In genomic region chr3:108546249-108546648, GRCh38 we compare ENCODE assay signal across 12 cellular contexts. TPM values are rescaled to one million over a fixed set of nuclear protein-coding genes. Genes with fewer than 3 reads are reported as not detected.
DNase-seq lines count a peak whose midpoint lies in the region; ATAC-seq, FAIRE-seq and TF ChIP-seq lines count a peak whose summit lies in the region.
"Had no signal": no experiment of that assay in that cellular context is flagged by ENCODE, and none has a peak within 500 bp of the region (broad histone marks: within the 10 kb centered on the region; RNA-seq: fewer than 3 reads in every experiment).

No MANE protein-coding gene starts in this region.

- H3K27me3 Mint-ChIP-seq in osteocyte (ENCODE audit: unreplicated experiment): no peaks in the 10 kb centered on the region

- DNase-seq in GM19239 (ENCODE audit: insufficient read length, low spot score) (no peak), dermis blood vessel endothelial cell (peak; percentile 30), osteocyte (ENCODE audit: extremely low spot score, unreplicated experiment) (no peak), OCI-M2 (lab: John Stamatoyannopoulos, UW; ENCODE audit: unreplicated experiment) (no peak), AG08395 (ENCODE audit: low spot score) (no peak)
- DNase-seq: activated naive CD4-positive, alpha-beta T cell treated with anti-CD3 and anti-CD28 coated beads, Interleukin-2, amount 50 U/mL, for 16 hours; Karpas-422; left ventricle myocardium superior; stimulated activated CD4-positive, alpha-beta T cell treated with anti-CD3 and anti-CD28 coated beads, Interleukin-12 subunit alpha, Interleukin-12 subunit beta, amount 100 ng/mL, for 4 hours; substantia nigra had no signal

- no peaks in the 10 kb centered on the region for H3K9me3 Mint-ChIP-seq in osteocyte (ENCODE audit: unreplicated experiment)

- peaks cover 8% of the 10 kb centered on the region for H3K36me3 Mint-ChIP-seq in osteocyte (ENCODE audit: unreplicated experiment)

- TF ChIP-seq CTCF in osteocyte (IDR thresholded peaks at IDR 0.05): no peak

- peaks cover 12% of the 10 kb centered on the region for H3K4me1 Mint-ChIP-seq in osteocyte (ENCODE audit: unreplicated experiment)

- ATAC-seq in HG03039 (IDR thresholded peaks at IDR 0.05; ENCODE audit: unreplicated experiment) (peak; percentile 56), GM21528 (IDR thresholded peaks at IDR 0.05; ENCODE audit: low FRiP score, unreplicated experiment) (no peak)
- ATAC-seq: left ventricle myocardium superior had no signal

- H3K4me3 Mint-ChIP-seq in osteocyte (ENCODE audit: unreplicated experiment): peak overlapping the region; percentile 44

- H3K27ac Mint-ChIP-seq in osteocyte (ENCODE audit: unreplicated experiment): peak overlapping the region; percentile 54

- FAIRE-seq in GM19239 (lab: Jason Lieb, UNC): peak; percentile 68

RNA-seq across cellular contexts. Expression of gene MYH15, which starts 35.9 kb away (rescaled TPM):
- total RNA-seq in dermis blood vessel endothelial cell (under 0.01 and 0.05 TPM in 2 replicates), osteocyte (0.05 and 0.08 TPM in 2 replicates)

RNA-seq across cellular contexts. Expression of gene CIP2A, which starts 43.0 kb away (rescaled TPM):
- total RNA-seq in dermis blood vessel endothelial cell (11.7 and 35.1 TPM in 2 replicates), osteocyte (9.0 and 10.2 TPM in 2 replicates)

RNA-seq across cellular contexts. Expression of gene DZIP3, which starts 43.3 kb away (rescaled TPM):
- total RNA-seq in dermis blood vessel endothelial cell (3.1 and 6.8 TPM in 2 replicates), osteocyte (9.0 and 11.2 TPM in 2 replicates)
